Comparison of ENCODE assay signal across 9 cellular contexts in genomic region chr4:149997881-149998421, GRCh38.
A peak's percentile ranks its signal among the peaks of the same experiment; 100 is the strongest.
DNase-seq lines count a peak whose midpoint lies in the region; ATAC-seq and TF ChIP-seq lines count a peak whose summit lies in the region.
"Had no signal": no experiment of that assay in that cellular context is flagged by ENCODE, and none has a peak within 500 bp of the region (broad histone marks: within the 10 kb centered on the region; RNA-seq: fewer than 3 reads in every experiment).

No MANE protein-coding gene starts in this region.

- no peaks in the 10 kb centered on the region for H3K9me3 Mint-ChIP-seq in activated T-cell treated with anti-CD3 and anti-CD28 coated beads, Interleukin-2, amount 50 U/mL, for 72 hours
- no peaks in the 10 kb centered on the region for H3K9me3 Mint-ChIP-seq in neural crest cell
- no peaks in the 10 kb centered on the region for H3K9me3 Mint-ChIP-seq in immature natural killer cell
- H3K9me3 Mint-ChIP-seq: stimulated activated naive CD8-positive, alpha-beta T cell treated with anti-CD3 and anti-CD28 coated beads, Interleukin-15, Interleukin-2, amounts not matched to agents 100 ng/mL and 50 ng/mL, for 24 hours had no signal

- peak; percentile 1 to 9 for DNase-seq in activated T-cell treated with anti-CD3 and anti-CD28 coated beads, Interleukin-2, amount 50 U/mL, for 72 hours
- DNase-seq in neural crest cell (ENCODE audit: low read depth, low spot score) = no peak
- DNase-seq in dedifferentiated amniotic fluid mesenchymal stem cell (ENCODE audit: extremely low spot score) = no peak
- DNase-seq in activated effector memory CD4-positive, alpha-beta T cell treated with Interleukin-2 at 50 U/mL for 16 hours = no peak
- DNase-seq in immature natural killer cell = no peak

- ATAC-seq in GM18511 (IDR thresholded peaks at IDR 0.05; ENCODE audit: unreplicated experiment) = peak; percentile 71
- ATAC-seq in HG03039 (IDR thresholded peaks at IDR 0.05; ENCODE audit: unreplicated experiment) = peak; percentile 68
- peak; percentile 68 to 84 for ATAC-seq in activated T-cell treated with anti-CD3 and anti-CD28 coated beads, Interleukin-2, amount 50 U/mL, for 72 hours (replicated peaks in 1 of 2)
- no peak for ATAC-seq in GM21576 (IDR thresholded peaks at IDR 0.05; ENCODE audit: unreplicated experiment)

- H3K4me3 Mint-ChIP-seq in activated T-cell treated with anti-CD3 and anti-CD28 coated beads, Interleukin-2, amount 50 U/mL, for 72 hours = no peak overlapping the region
- no peak overlapping the region for H3K4me3 Mint-ChIP-seq in neural crest cell
- H3K4me3 Mint-ChIP-seq in immature natural killer cell = no peak overlapping the region
- H3K4me3 Mint-ChIP-seq: stimulated activated naive CD8-positive, alpha-beta T cell treated with anti-CD3 and anti-CD28 coated beads, Interleukin-15, Interleukin-2, amounts not matched to agents 100 ng/mL and 50 ng/mL, for 24 hours had no signal

- TF ChIP-seq CTCF in neural crest cell (conservative IDR thresholded peaks at IDR 0.05) = no peak

- no peaks in the 10 kb centered on the region for H3K27me3 Mint-ChIP-seq in activated T-cell treated with anti-CD3 and anti-CD28 coated beads, Interleukin-2, amount 50 U/mL, for 72 hours (ENCODE audit: low read depth)
- H3K27me3 Mint-ChIP-seq in neural crest cell (ENCODE audit: low read depth) (no peaks in the 10 kb centered on the region), immature natural killer cell (ENCODE audit: low read depth in 3 of 3) (peaks cover 0 to 3% (median 2%) of the 10 kb centered on the region in 3 donors)

- no peaks in the 10 kb centered on the region for H3K36me3 Mint-ChIP-seq in activated T-cell treated with anti-CD3 and anti-CD28 coated beads, Interleukin-2, amount 50 U/mL, for 72 hours (ENCODE audit: insufficient read depth in 2 of 2)
- H3K36me3 Mint-ChIP-seq in neural crest cell (ENCODE audit: low read depth) (no peaks in the 10 kb centered on the region), immature natural killer cell (no peaks in the 10 kb centered on the region)

- H3K27ac Mint-ChIP-seq in activated T-cell treated with anti-CD3 and anti-CD28 coated beads, Interleukin-2, amount 50 U/mL, for 72 hours = no peak overlapping the region
- H3K27ac Mint-ChIP-seq in neural crest cell (ENCODE audit: unreplicated experiment) (peak overlapping the region; percentile 8), immature natural killer cell (no peak overlapping the region)
- H3K27ac Mint-ChIP-seq: stimulated activated naive CD8-positive, alpha-beta T cell treated with anti-CD3 and anti-CD28 coated beads, Interleukin-15, Interleukin-2, amounts not matched to agents 100 ng/mL and 50 ng/mL, for 24 hours had no signal

- H3K4me1 Mint-ChIP-seq in activated T-cell treated with anti-CD3 and anti-CD28 coated beads, Interleukin-2, amount 50 U/mL, for 72 hours (ENCODE audit: low read depth) = no peaks in the 10 kb centered on the region
- H3K4me1 Mint-ChIP-seq in neural crest cell (peaks cover 6% of the 10 kb centered on the region), immature natural killer cell (no peaks in the 10 kb centered on the region)

Comparison
In these comparisons a context has a peak if more than half of its experiments do, and no peak if none do; other contexts are left out.
1. DNase-seq: peak in activated T-cell treated with anti-CD3 and anti-CD28 coated beads, Interleukin-2, amount 50 U/mL, for 72 hours (2 of 2); none in neural crest cell (single experiment), dedifferentiated amniotic fluid mesenchymal stem cell (single experiment), activated effector memory CD4-positive, alpha-beta T cell treated with Interleukin-2 at 50 U/mL for 16 hours (single experiment) and immature natural killer cell (0 of 3).